In the genomic region with DNA sequence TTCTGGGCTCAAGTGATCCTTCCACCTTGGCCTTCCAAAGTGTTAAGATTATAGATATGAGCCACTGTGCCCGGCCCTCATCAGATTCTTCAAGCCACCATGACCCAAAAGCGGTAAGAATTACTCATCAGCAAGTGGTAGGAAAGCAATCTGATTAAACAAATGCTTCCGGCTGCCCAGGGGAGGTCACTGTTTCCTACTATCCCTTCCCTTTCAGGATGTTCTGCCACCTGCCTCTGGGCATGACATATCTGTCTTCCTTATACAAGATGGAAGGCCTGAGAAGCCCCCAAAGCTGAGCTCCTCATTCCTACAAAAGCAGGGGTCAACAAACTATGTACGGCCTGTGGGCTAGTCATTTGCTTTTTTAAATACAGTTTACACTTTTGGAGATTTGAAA, we compare ENCODE assay signal across 10 cellular contexts. TPM values are rescaled to one million over a fixed set of nuclear protein-coding genes. Genes with fewer than 3 reads are reported as not detected.
A peak's percentile ranks its signal among the peaks of the same experiment; 100 is the strongest.
DNase-seq lines count a peak whose midpoint lies in the region; ATAC-seq lines count a peak whose summit lies in the region.
"Had no signal": no experiment of that assay in that cellular context is flagged by ENCODE, and none has a peak within 500 bp of the region (broad histone marks: within the 10 kb centered on the region; RNA-seq: fewer than 3 reads in every experiment).

No MANE protein-coding gene starts in this region.

- DNase-seq in DMS53 treated with DMSO at 0.1 percent for 48 hours (lab: John Stamatoyannopoulos, UW; ENCODE audit: unreplicated experiment) (peak; percentile 71), M059J (ENCODE audit: low read depth) (peak; percentile 84), lung microvascular endothelial cell (ENCODE audit: low read depth in 2 of 2) (peak; percentile 74 to 75), NCI-H1417 (lab: John Stamatoyannopoulos, UW) (no peak), iPS-NIHi11 (ENCODE audit: low spot score) (no peak)
- no peak for DNase-seq in activated naive CD8-positive, alpha-beta T cell treated with anti-CD3 and anti-CD28 coated beads, Interleukin-2, amount 50 U/mL, for 24 hours
- DNase-seq: activated CD8-positive, alpha-beta memory T cell treated with anti-CD3 and anti-CD28 coated beads, Interleukin-2, amount 50 U/mL, for 4 hours had no signal

- H3K4me1 Mint-ChIP-seq in activated naive CD8-positive, alpha-beta T cell treated with anti-CD3 and anti-CD28 coated beads, Interleukin-2, amount 50 U/mL, for 24 hours = peaks cover 19% of the 10 kb centered on the region

- H3K36me3 Mint-ChIP-seq in activated naive CD8-positive, alpha-beta T cell treated with anti-CD3 and anti-CD28 coated beads, Interleukin-2, amount 50 U/mL, for 24 hours (ENCODE audit: low read depth) = peaks cover 16% of the 10 kb centered on the region
- H3K36me3 Mint-ChIP-seq: natural killer cell treated with Interleukin-12 subunit alpha and Interleukin-12 subunit beta and Interleukin-15 and Interleukin-18, amount 100 ng/mL, for 72 hours had no signal

- H3K9me3 Mint-ChIP-seq in activated naive CD8-positive, alpha-beta T cell treated with anti-CD3 and anti-CD28 coated beads, Interleukin-2, amount 50 U/mL, for 24 hours = no peaks in the 10 kb centered on the region
- H3K9me3 Mint-ChIP-seq: natural killer cell treated with Interleukin-12 subunit alpha and Interleukin-12 subunit beta and Interleukin-15 and Interleukin-18, amount 100 ng/mL, for 72 hours had no signal

- H3K27me3 Mint-ChIP-seq in activated naive CD8-positive, alpha-beta T cell treated with anti-CD3 and anti-CD28 coated beads, Interleukin-2, amount 50 U/mL, for 24 hours = no peaks in the 10 kb centered on the region
- H3K27me3 Mint-ChIP-seq: natural killer cell treated with Interleukin-12 subunit alpha and Interleukin-12 subunit beta and Interleukin-15 and Interleukin-18, amount 100 ng/mL, for 72 hours had no signal

- H3K4me3 Mint-ChIP-seq in activated naive CD8-positive, alpha-beta T cell treated with anti-CD3 and anti-CD28 coated beads, Interleukin-2, amount 50 U/mL, for 24 hours = no peak overlapping the region
- H3K4me3 Mint-ChIP-seq: natural killer cell treated with Interleukin-12 subunit alpha and Interleukin-12 subunit beta and Interleukin-15 and Interleukin-18, amount 100 ng/mL, for 72 hours had no signal

- peak overlapping the region; percentile 59 for H3K27ac Mint-ChIP-seq in activated naive CD8-positive, alpha-beta T cell treated with anti-CD3 and anti-CD28 coated beads, Interleukin-2, amount 50 U/mL, for 24 hours
- H3K27ac Mint-ChIP-seq: natural killer cell treated with Interleukin-12 subunit alpha and Interleukin-12 subunit beta and Interleukin-15 and Interleukin-18, amount 100 ng/mL, for 72 hours had no signal

- ATAC-seq in activated naive CD8-positive, alpha-beta T cell treated with anti-CD3 and anti-CD28 coated beads, Interleukin-2, amount 50 U/mL, for 24 hours = no peak
- no peak for ATAC-seq in HG02981 (IDR thresholded peaks at IDR 0.05; ENCODE audit: unreplicated experiment)
- no peak for ATAC-seq in GM19397 (IDR thresholded peaks at IDR 0.05; ENCODE audit: unreplicated experiment)
- ATAC-seq: natural killer cell treated with Interleukin-12 subunit alpha and Interleukin-12 subunit beta and Interleukin-15 and Interleukin-18, amount 100 ng/mL, for 72 hours had no signal

RNA-seq across cellular contexts. Expression of a gene that starts 6.9 kb away (rescaled TPM):
- total RNA-seq in M059J (2014; rRNA removed; shearing (Covaris generic)) = 19.1 and 30.2 TPM in 2 replicates
- total RNA-seq in lung microvascular endothelial cell = 5.2 and 5.6 TPM in 2 replicates

RNA-seq across cellular contexts. Expression of a gene that starts 9.4 kb away (rescaled TPM):
- total RNA-seq in M059J (2014; rRNA removed; shearing (Covaris generic)) = 73.2 and 83.3 TPM in 2 replicates
- total RNA-seq in lung microvascular endothelial cell = 29.6 and 56.9 TPM in 2 replicates

RNA-seq across cellular contexts. Expression of a gene that starts 13.1 kb away (rescaled TPM):
- total RNA-seq in M059J (2014; rRNA removed; shearing (Covaris generic)) = 40.5 and 50.3 TPM in 2 replicates
- 16.6 and 20.0 TPM in 2 replicates for total RNA-seq in lung microvascular endothelial cell

RNA-seq across cellular contexts. Expression of a gene that starts 14.6 kb away (rescaled TPM):
- 0.69 and 0.71 TPM in 2 replicates for total RNA-seq in M059J (2014; rRNA removed; shearing (Covaris generic))
- 0.20 and 0.44 TPM in 2 replicates for total RNA-seq in lung microvascular endothelial cell

RNA-seq across cellular contexts. Expression of a gene that starts 29.0 kb away (rescaled TPM):
- total RNA-seq in M059J (2014; rRNA removed; shearing (Covaris generic)) = 121 and 122 TPM in 2 replicates
- 61.3 and 73.2 TPM in 2 replicates for total RNA-seq in lung microvascular endothelial cell

Comparison
In these comparisons a context has a peak if more than half of its experiments do, and no peak if none do; other contexts are left out.
1. DNase-seq: peak in DMS53 treated with DMSO at 0.1 percent for 48 hours (single experiment), M059J (single experiment) and lung microvascular endothelial cell (2 of 2); none in activated naive CD8-positive, alpha-beta T cell treated with anti-CD3 and anti-CD28 coated beads, Interleukin-2, amount 50 U/mL, for 24 hours (single experiment), NCI-H1417 (0 of 3) and iPS-NIHi11 (single experiment).